In the genomic region with DNA sequence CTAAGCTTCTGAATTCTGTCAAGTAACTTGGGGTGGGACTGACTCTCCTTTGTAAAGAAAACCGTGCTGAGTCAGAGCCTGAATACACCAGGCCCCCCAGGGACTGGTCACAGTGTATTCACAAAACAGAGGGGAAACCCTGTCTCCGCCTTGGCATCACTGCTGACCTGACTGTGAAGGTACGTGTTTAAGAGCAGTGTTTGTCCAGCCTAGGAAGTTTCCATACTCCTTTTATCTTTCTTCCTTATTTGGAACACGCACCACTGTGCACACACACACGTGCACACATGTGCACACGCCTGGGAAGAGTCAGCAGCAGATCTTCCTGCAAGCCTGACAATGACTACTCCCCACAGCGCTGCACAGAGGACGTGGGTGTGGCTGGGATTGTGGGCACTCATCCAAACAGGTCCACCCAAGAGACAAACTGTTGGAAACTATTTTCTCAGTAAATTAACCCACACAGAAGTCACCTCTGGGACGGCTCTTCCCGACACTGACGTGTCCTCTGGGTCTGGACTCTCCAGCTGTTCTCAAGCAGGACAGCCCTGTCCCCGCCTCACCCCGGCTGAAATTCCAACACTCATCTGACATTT, we compare ENCODE assay signal across 8 cellular contexts.
DNase-seq lines count a peak whose midpoint lies in the region; ATAC-seq, FAIRE-seq and TF ChIP-seq lines count a peak whose summit lies in the region.

No MANE protein-coding gene starts in this region.

- H3K9ac ChIP-seq in kidney (ENCODE audit: low read length in 2 of 2) = no peak overlapping the region

- FAIRE-seq in kidney (lab: Jason Lieb, UNC) = no peak

- peaks cover 4% of the 10 kb centered on the region for H3K36me3 ChIP-seq in BJ (ENCODE audit: control insufficient read depth, insufficient read depth, low read length)
- no peaks in the 10 kb centered on the region for H3K36me3 ChIP-seq in kidney (ENCODE audit: control insufficient read depth in 1 of 2, insufficient read depth in 2 of 2, low read length in 2 of 2)
- H3K36me3 ChIP-seq in naive thymus-derived CD4-positive, alpha-beta T cell (ENCODE audit: control insufficient read depth in 2 of 3, insufficient read depth in 3 of 3, low read length in 3 of 3) = peaks cover 0 to 32% (median 0%) of the 10 kb centered on the region in 3 experiments
- peaks cover 0 to 6% (median 0%) of the 10 kb centered on the region in 3 donors for H3K36me3 ChIP-seq in esophagus squamous epithelium

- H3K27me3 Mint-ChIP-seq in naive thymus-derived CD4-positive, alpha-beta T cell = no peaks in the 10 kb centered on the region

- no peak for TF ChIP-seq CTCF in BJ (IDR thresholded peaks at IDR 0.05; ENCODE audit: insufficient read depth, low read depth, low read length)
- no peak for TF ChIP-seq CTCF in RWPE1 (conservative IDR thresholded peaks at IDR 0.05; ENCODE audit: low read depth)
- TF ChIP-seq CTCF in kidney (IDR thresholded peaks at IDR 0.05; ENCODE audit: borderline replicate concordance, extremely low read depth, insufficient read depth) = no peak
- TF ChIP-seq CTCF in esophagus squamous epithelium (IDR thresholded peaks at IDR 0.05) = no peak

- no peak for TF ChIP-seq POLR2A in esophagus squamous epithelium (IDR thresholded peaks at IDR 0.05)

- H3K4me3 Mint-ChIP-seq in naive thymus-derived CD4-positive, alpha-beta T cell = peak overlapping the region in 1 of 10 donors; percentile 0

- CTCF ChIA-PET in BJ (lab: Yijun Ruan, JAX) (interaction anchor here (1.0 to 1.3 kb wide), 4 partner anchors 12 to 158 kb away, joined by 3 read pairs; no protein-coding TSS in a partner anchor), RWPE1 (lab: Yijun Ruan, JAX) (no interaction called here)
- CTCF ChIA-PET in naive thymus-derived CD4-positive, alpha-beta T cell (lab: Charles Lee) = no interaction called here

- peaks cover 25 to 70% (median 40%) of the 10 kb centered on the region in 7 donors for H3K4me1 Mint-ChIP-seq in naive thymus-derived CD4-positive, alpha-beta T cell

- H3K4me1 ChIP-seq in kidney (ENCODE audit: control insufficient read depth in 1 of 2, insufficient read depth in 1 of 2, low read depth in 1 of 2, low read length in 2 of 2) (no peaks in the 10 kb centered on the region), esophagus squamous epithelium (peaks cover 7 to 14% (median 8%) of the 10 kb centered on the region in 3 donors)
- peaks cover 0 to 15% of the 10 kb centered on the region in 2 donors for H3K4me1 ChIP-seq in naive thymus-derived CD4-positive, alpha-beta T cell (ENCODE audit: control insufficient read depth in 2 of 2, insufficient read depth in 2 of 2, low read length in 2 of 2)

- intact Hi-C loops in kidney (cut with DNase I) = no loop called here
- intact Hi-C loops in naive thymus-derived CD4-positive, alpha-beta T cell (cut with micrococcal nuclease) = no loop called here
- intact Hi-C loops in esophagus squamous epithelium (cut with DNase I) = no loop called here

- H3K9me3 ChIP-seq in kidney (ENCODE audit: control insufficient read depth in 1 of 2, low read length in 2 of 2) (no peaks in the 10 kb centered on the region), esophagus squamous epithelium (no peaks in the 10 kb centered on the region)
- no peaks in the 10 kb centered on the region for H3K9me3 ChIP-seq in naive thymus-derived CD4-positive, alpha-beta T cell (ENCODE audit: control insufficient read depth in 2 of 3, low read length in 3 of 3)

- 26 to 31% methylated on average over 8 to 13 of the region's 13 CpGs for WGBS in esophagus squamous epithelium, 2 donors

- peaks cover 0 to 39% (median 9%) of the 10 kb centered on the region in 5 donors for H3K36me3 Mint-ChIP-seq in naive thymus-derived CD4-positive, alpha-beta T cell

- no peak overlapping the region for H3K4me3 ChIP-seq in BJ (ENCODE audit: low read depth, low read length)
- H3K4me3 ChIP-seq in kidney (ENCODE audit: low read length in 2 of 2) = no peak overlapping the region
- no peak overlapping the region for H3K4me3 ChIP-seq in naive thymus-derived CD4-positive, alpha-beta T cell (ENCODE audit: low read length)
- H3K4me3 ChIP-seq in esophagus squamous epithelium = no peak overlapping the region

- DNase-seq in BJ (ENCODE audit: low read depth) (peak; percentile 82), RWPE1 (ENCODE audit: low spot score) (peak; percentile 20), kidney (peak; percentile 85), NCI-H524 treated with DMSO at 0.1 percent for 48 hours (lab: John Stamatoyannopoulos, UW) (no peak), esophagus squamous epithelium (lab: John Stamatoyannopoulos, UW) (no peak), T-helper 9 cell (no peak)
- DNase-seq in naive thymus-derived CD4-positive, alpha-beta T cell = no peak

- ATAC-seq in GM21825 (IDR thresholded peaks at IDR 0.05; ENCODE audit: unreplicated experiment) = peak; percentile 94
- no peak for ATAC-seq in naive thymus-derived CD4-positive, alpha-beta T cell

- H3K27me3 ChIP-seq in BJ (ENCODE audit: control insufficient read depth, insufficient read depth, low read length) (no peaks in the 10 kb centered on the region), esophagus squamous epithelium (no peaks in the 10 kb centered on the region)
- H3K27me3 ChIP-seq in naive thymus-derived CD4-positive, alpha-beta T cell (ENCODE audit: control insufficient read depth in 2 of 2, insufficient read depth in 2 of 2, low read length in 2 of 2) = no peaks in the 10 kb centered on the region

- no peaks in the 10 kb centered on the region for H3K9me3 Mint-ChIP-seq in naive thymus-derived CD4-positive, alpha-beta T cell

- POLR2A ChIA-PET in BJ (lab: Charles Lee) (interaction anchor here (0.6 kb wide), 1 partner anchor 8 kb away, joined by 4 read pairs; no protein-coding TSS in a partner anchor), RWPE1 (lab: Yijun Ruan, JAX; ENCODE audit: low non-redundant PET) (no interaction called here)
- POLR2A ChIA-PET in naive thymus-derived CD4-positive, alpha-beta T cell (lab: Charles Lee) = interaction anchor here (1.2 kb wide), 1 partner anchor 8 kb away, joined by 3 read pairs; no protein-coding TSS in a partner anchor

- H3K27ac ChIP-seq in RWPE1 (peak overlapping the region; percentile 59), kidney (ENCODE audit: low read depth in 2 of 2, low read length in 2 of 2) (no peak overlapping the region), esophagus squamous epithelium (peak overlapping the region in 2 of 4 donors; percentile 43 to 44)
- no peak overlapping the region for H3K27ac ChIP-seq in naive thymus-derived CD4-positive, alpha-beta T cell (ENCODE audit: low read depth, low read length)

- no peak overlapping the region for H3K27ac Mint-ChIP-seq in naive thymus-derived CD4-positive, alpha-beta T cell

Comparison
In these comparisons a context has a peak if more than half of its experiments do, and no peak if none do; other contexts are left out.
1. DNase-seq: peak in BJ (single experiment), RWPE1 (single experiment) and kidney (single experiment); none in NCI-H524 treated with DMSO at 0.1 percent for 48 hours (single experiment), naive thymus-derived CD4-positive, alpha-beta T cell (0 of 9), esophagus squamous epithelium (single experiment) and T-helper 9 cell (single experiment).